ENCODE assay signal across 18 cellular contexts in the genomic region with DNA sequence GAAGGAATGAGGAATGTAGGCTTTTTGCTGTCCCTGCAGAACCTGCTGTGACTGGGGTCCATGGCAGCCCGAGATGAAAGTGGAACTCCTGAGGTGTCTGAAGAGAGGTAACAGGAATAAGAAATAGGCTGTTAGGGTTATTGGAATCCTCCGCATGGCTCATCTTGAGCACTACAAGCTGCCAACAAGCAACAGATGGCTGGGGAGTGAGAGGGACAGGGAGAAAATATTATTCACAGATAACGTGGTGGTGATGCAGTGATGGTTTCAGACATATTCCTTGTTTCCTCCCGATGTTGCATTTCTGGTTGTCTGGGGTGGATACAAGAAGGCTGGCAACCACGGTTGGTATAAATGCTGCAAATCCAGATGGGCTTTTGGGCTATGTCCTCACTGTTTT. TPM values are rescaled to one million over a fixed set of nuclear protein-coding genes. Genes with fewer than 3 reads are reported as not detected.
DNase-seq lines count a peak whose midpoint lies in the region; ATAC-seq lines count a peak whose summit lies in the region.
"Had no signal": no experiment of that assay in that cellular context is flagged by ENCODE, and none has a peak within 500 bp of the region (broad histone marks: within the 10 kb centered on the region; RNA-seq: fewer than 3 reads in every experiment).

No MANE protein-coding gene starts in this region.

- H3K9me3 Mint-ChIP-seq in activated CD4-positive, alpha-beta T cell treated with anti-CD3 and anti-CD28 coated beads, Interleukin-2, amount 10 ng/mL, durations not matched to agents 7 days and 5 days = no peaks in the 10 kb centered on the region
- H3K9me3 Mint-ChIP-seq: CD4-positive, alpha-beta memory T cell had no signal

- peak overlapping the region; percentile 29 for H3K27ac ChIP-seq in cingulate gyrus (ENCODE audit: low read depth, low read length)
- H3K27ac ChIP-seq: BLaER1, Peyer's patch, SJSA1 had no signal

- H3K4me1 Mint-ChIP-seq in activated CD4-positive, alpha-beta T cell treated with anti-CD3 and anti-CD28 coated beads, Interleukin-2, amount 10 ng/mL, durations not matched to agents 7 days and 5 days = no peaks in the 10 kb centered on the region
- peaks cover 11% of the 10 kb centered on the region for H3K4me1 Mint-ChIP-seq in T-helper 17 cell

- no peak overlapping the region for H3K4me3 Mint-ChIP-seq in activated CD4-positive, alpha-beta T cell treated with anti-CD3 and anti-CD28 coated beads, Interleukin-2, amount 10 ng/mL, durations not matched to agents 7 days and 5 days
- no peak overlapping the region for H3K4me3 Mint-ChIP-seq in T-helper 17 cell
- H3K4me3 Mint-ChIP-seq: CD4-positive, alpha-beta memory T cell had no signal

- POLR2A ChIA-PET in activated CD4-positive, alpha-beta T cell treated with anti-CD3 and anti-CD28 coated beads, Interleukin-2, amount 10 ng/mL, durations not matched to agents 7 days and 5 days (lab: Charles Lee) = no interaction called here

- H3K27me3 Mint-ChIP-seq in activated CD4-positive, alpha-beta T cell treated with anti-CD3 and anti-CD28 coated beads, Interleukin-2, amount 10 ng/mL, durations not matched to agents 7 days and 5 days = no peaks in the 10 kb centered on the region
- H3K27me3 Mint-ChIP-seq in T-helper 17 cell = no peaks in the 10 kb centered on the region
- H3K27me3 Mint-ChIP-seq: CD4-positive, alpha-beta memory T cell had no signal

- peak overlapping the region; percentile 15 for H3K27ac Mint-ChIP-seq in activated CD4-positive, alpha-beta T cell treated with anti-CD3 and anti-CD28 coated beads, Interleukin-2, amount 10 ng/mL, durations not matched to agents 7 days and 5 days
- H3K27ac Mint-ChIP-seq in T-helper 17 cell = peak overlapping the region; percentile 45

- ATAC-seq in T-helper 17 cell = no peak

- peaks cover 52% of the 10 kb centered on the region for H3K36me3 Mint-ChIP-seq in activated CD4-positive, alpha-beta T cell treated with anti-CD3 and anti-CD28 coated beads, Interleukin-2, amount 10 ng/mL, durations not matched to agents 7 days and 5 days (ENCODE audit: low read depth)
- H3K36me3 Mint-ChIP-seq in T-helper 17 cell (ENCODE audit: low read depth) = peaks cover 11% of the 10 kb centered on the region

- intact Hi-C loops in posterior cingulate gyrus (cut with DNase I) = no loop called here

- CTCF ChIA-PET in activated CD4-positive, alpha-beta T cell treated with anti-CD3 and anti-CD28 coated beads, Interleukin-2, amount 10 ng/mL, durations not matched to agents 7 days and 5 days (lab: Charles Lee) = no interaction called here

- no peaks in the 10 kb centered on the region for H3K9me3 ChIP-seq in T-helper 17 cell (ENCODE audit: control insufficient read depth, low read length, poor library complexity, severe bottlenecking)
- H3K9me3 ChIP-seq: BLaER1, Peyer's patch, SJSA1 had no signal

- DNase-seq in activated CD4-positive, alpha-beta T cell treated with anti-CD3 and anti-CD28 coated beads, Interleukin-2, amount 10 ng/mL, durations not matched to agents 7 days and 5 days = no peak
- no peak for DNase-seq in activated CD4-positive, alpha-beta T cell treated with anti-CD3 and anti-CD28 coated beads, Interleukin-2, amount 50 U/mL, for 4 hours
- DNase-seq in T-helper 17 cell (no peak), posterior cingulate gyrus (no peak), NCI-H2081 (lab: John Stamatoyannopoulos, UW) (no peak), HK-2 (ENCODE audit: unreplicated experiment) (no peak)
- DNase-seq: CD4-positive, alpha-beta memory T cell; Karpas-422; NCI-H1048; NCI-H1436 treated with DMSO at 0.1 percent for 48 hours; NCI-H2029; NCI-H446 treated with DMSO at 0.1 percent for 48 hours; NCI-H69; NK-92 treated with Interleukin-12 subunit alpha and Interleukin-12 subunit beta, amount 100 ng/mL, for 24 hours; Peyer's patch had no signal

RNA-seq across cellular contexts. Expression of a gene that starts 46.1 kb away (rescaled TPM):
- 10 to 100 TPM; 42.0 to 50.5 TPM for total RNA-seq in activated CD4-positive, alpha-beta T cell treated with anti-CD3 and anti-CD28 coated beads, Interleukin-2, amount 10 ng/mL, durations not matched to agents 7 days and 5 days
- total RNA-seq in T-helper 17 cell = 10 to 100 TPM; 21.1 to 27.8 TPM

RNA-seq across cellular contexts. Expression of a gene that starts 46.5 kb away (rescaled TPM):
- total RNA-seq in activated CD4-positive, alpha-beta T cell treated with anti-CD3 and anti-CD28 coated beads, Interleukin-2, amount 10 ng/mL, durations not matched to agents 7 days and 5 days = 10 to 100 TPM; 36.8 to 38.5 TPM
- 10 to 100 TPM; 34.7 to 36.8 TPM for total RNA-seq in T-helper 17 cell
